In genomic region chr15:24823473-24823872, GRCh38 we compare ENCODE assay signal across 16 cellular contexts.
DNase-seq lines count a peak whose midpoint lies in the region; ATAC-seq, FAIRE-seq and TF ChIP-seq lines count a peak whose summit lies in the region.
"Had no signal": no experiment of that assay in that cellular context is flagged by ENCODE, and none has a peak within 500 bp of the region (broad histone marks: within the 10 kb centered on the region; RNA-seq: fewer than 3 reads in every experiment).

No MANE protein-coding gene starts in this region.

- H3K36me3 Mint-ChIP-seq in activated naive CD8-positive, alpha-beta T cell treated with anti-CD3 and anti-CD28 coated beads for 36 hours, result no peaks in the 10 kb centered on the region
- no peaks in the 10 kb centered on the region for H3K36me3 Mint-ChIP-seq in activated naive CD8-positive, alpha-beta T cell treated with anti-CD3 and anti-CD28 coated beads, Interleukin-2, amount 50 U/mL, for 24 hours (ENCODE audit: low read depth)
- H3K36me3 Mint-ChIP-seq in endodermal cell (ENCODE audit: low read depth) (no peaks in the 10 kb centered on the region), type B pancreatic cell (no peaks in the 10 kb centered on the region)

- peaks cover 32% of the 10 kb centered on the region for H3K9me3 ChIP-seq in endodermal cell (ENCODE audit: control insufficient read depth, low read length)
- H3K9me3 ChIP-seq: adrenal gland, pancreas had no signal

- H3K27ac ChIP-seq in endodermal cell (ENCODE audit: low read depth, low read length), result no peak overlapping the region
- H3K27ac ChIP-seq: adrenal gland, pancreas had no signal

- H3K9me3 Mint-ChIP-seq in activated naive CD8-positive, alpha-beta T cell treated with anti-CD3 and anti-CD28 coated beads for 36 hours, result peaks cover 11% of the 10 kb centered on the region
- peaks cover 26% of the 10 kb centered on the region for H3K9me3 Mint-ChIP-seq in activated naive CD8-positive, alpha-beta T cell treated with anti-CD3 and anti-CD28 coated beads, Interleukin-2, amount 50 U/mL, for 24 hours
- H3K9me3 Mint-ChIP-seq in endodermal cell, result peaks cover 40% of the 10 kb centered on the region
- H3K9me3 Mint-ChIP-seq in type B pancreatic cell, result no peaks in the 10 kb centered on the region

- no peak for ATAC-seq in activated naive CD8-positive, alpha-beta T cell treated with anti-CD3 and anti-CD28 coated beads, Interleukin-2, amount 50 U/mL, for 24 hours
- ATAC-seq in HG03097 (IDR thresholded peaks at IDR 0.05; ENCODE audit: low FRiP score, unreplicated experiment), result no peak
- ATAC-seq in HG03457 (IDR thresholded peaks at IDR 0.05; ENCODE audit: unreplicated experiment), result no peak
- ATAC-seq: esophagus mucosa had no signal

- no peaks in the 10 kb centered on the region for H3K4me1 ChIP-seq in endodermal cell (ENCODE audit: control insufficient read depth, insufficient read depth, low read length)
- H3K4me1 ChIP-seq: adrenal gland, pancreas had no signal

- FAIRE-seq in GM12892 (lab: Jason Lieb, UNC), result no peak
- FAIRE-seq: pancreas had no signal

- no peak for TF ChIP-seq CTCF in endodermal cell (conservative IDR thresholded peaks at IDR 0.05)
- TF ChIP-seq CTCF in type B pancreatic cell (conservative IDR thresholded peaks at IDR 0.05), result no peak

- no peaks in the 10 kb centered on the region for H3K4me1 Mint-ChIP-seq in activated naive CD8-positive, alpha-beta T cell treated with anti-CD3 and anti-CD28 coated beads for 36 hours
- H3K4me1 Mint-ChIP-seq in activated naive CD8-positive, alpha-beta T cell treated with anti-CD3 and anti-CD28 coated beads, Interleukin-2, amount 50 U/mL, for 24 hours, result no peaks in the 10 kb centered on the region
- peaks cover 7% of the 10 kb centered on the region for H3K4me1 Mint-ChIP-seq in endodermal cell
- H3K4me1 Mint-ChIP-seq in type B pancreatic cell (ENCODE audit: unreplicated experiment), result no peaks in the 10 kb centered on the region

- DNase-seq in activated naive CD8-positive, alpha-beta T cell treated with anti-CD3 and anti-CD28 coated beads for 36 hours, result peak; percentile 3
- DNase-seq in activated naive CD8-positive, alpha-beta T cell treated with anti-CD3 and anti-CD28 coated beads, Interleukin-2, amount 50 U/mL, for 24 hours, result no peak
- DNase-seq in endodermal cell, result peak; percentile 96
- peak; percentile 71 for DNase-seq in left kidney (ENCODE audit: low read depth, low spot score)
- peak; percentile 72 for DNase-seq in type B pancreatic cell (ENCODE audit: extremely low spot score, unreplicated experiment)
- no peak for DNase-seq in GM12892 (ENCODE audit: insufficient read length)
- DNase-seq: DND-41; kidney glomerular epithelial cell; NCI-H1092; pancreas; stimulated activated CD4-positive, alpha-beta T cell treated with anti-CD3 and anti-CD28 coated beads, Interleukin-4, amount 100 ng/mL, for 4 hours; T-helper 2 cell had no signal

- peak overlapping the region; percentile 47 for H3K9ac ChIP-seq in endodermal cell (ENCODE audit: extremely low read depth, low read length, poor library complexity, severe bottlenecking)

- H3K27me3 Mint-ChIP-seq in activated naive CD8-positive, alpha-beta T cell treated with anti-CD3 and anti-CD28 coated beads for 36 hours, result peaks cover 15% of the 10 kb centered on the region
- H3K27me3 Mint-ChIP-seq in activated naive CD8-positive, alpha-beta T cell treated with anti-CD3 and anti-CD28 coated beads, Interleukin-2, amount 50 U/mL, for 24 hours, result no peaks in the 10 kb centered on the region
- H3K27me3 Mint-ChIP-seq in endodermal cell (ENCODE audit: insufficient read depth), result no peaks in the 10 kb centered on the region
- H3K27me3 Mint-ChIP-seq in type B pancreatic cell, result no peaks in the 10 kb centered on the region

- H3K36me3 ChIP-seq in endodermal cell (ENCODE audit: control insufficient read depth, insufficient read depth, low read length), result no peaks in the 10 kb centered on the region
- H3K36me3 ChIP-seq: adrenal gland, pancreas had no signal

- H3K4me3 ChIP-seq in endodermal cell (ENCODE audit: low read length), result peak overlapping the region; percentile 80
- H3K4me3 ChIP-seq: adrenal gland, pancreas had no signal

- H3K27me3 ChIP-seq in endodermal cell (ENCODE audit: control insufficient read depth, insufficient read depth, low read length, poor library complexity, severe bottlenecking), result no peaks in the 10 kb centered on the region
- H3K27me3 ChIP-seq: adrenal gland, pancreas had no signal

- WGBS in endodermal cell (ENCODE audit: insufficient coverage in 1 of 2, insufficient read length in 1 of 2), 2 experiments, result 33 to 43% methylated on average over 8 to 11 of the region's 11 CpGs

- no peak overlapping the region for H3K27ac Mint-ChIP-seq in activated naive CD8-positive, alpha-beta T cell treated with anti-CD3 and anti-CD28 coated beads for 36 hours
- no peak overlapping the region for H3K27ac Mint-ChIP-seq in activated naive CD8-positive, alpha-beta T cell treated with anti-CD3 and anti-CD28 coated beads, Interleukin-2, amount 50 U/mL, for 24 hours
- H3K27ac Mint-ChIP-seq in endodermal cell (peak overlapping the region; percentile 56), type B pancreatic cell (no peak overlapping the region)

- H3K4me3 Mint-ChIP-seq in activated naive CD8-positive, alpha-beta T cell treated with anti-CD3 and anti-CD28 coated beads for 36 hours, result no peak overlapping the region
- no peak overlapping the region for H3K4me3 Mint-ChIP-seq in activated naive CD8-positive, alpha-beta T cell treated with anti-CD3 and anti-CD28 coated beads, Interleukin-2, amount 50 U/mL, for 24 hours
- peak overlapping the region; percentile 57 for H3K4me3 Mint-ChIP-seq in endodermal cell
- peak overlapping the region; percentile 78 for H3K4me3 Mint-ChIP-seq in type B pancreatic cell

- TF ChIP-seq POLR2A in GM12892 (IDR thresholded peaks at IDR 0.05; ENCODE audit: low read depth, low read length), result no peak

Comparison
In these comparisons a context has a peak if more than half of its experiments do, and no peak if none do; other contexts are left out.
1. DNase-seq: peak in activated naive CD8-positive, alpha-beta T cell treated with anti-CD3 and anti-CD28 coated beads for 36 hours (single experiment), endodermal cell (single experiment), left kidney (single experiment) and type B pancreatic cell (single experiment); none in activated naive CD8-positive, alpha-beta T cell treated with anti-CD3 and anti-CD28 coated beads, Interleukin-2, amount 50 U/mL, for 24 hours (single experiment) and GM12892 (single experiment).
2. H3K4me3 Mint-ChIP-seq: peak in endodermal cell (single experiment) and type B pancreatic cell (single experiment); none in activated naive CD8-positive, alpha-beta T cell treated with anti-CD3 and anti-CD28 coated beads for 36 hours (single experiment) and activated naive CD8-positive, alpha-beta T cell treated with anti-CD3 and anti-CD28 coated beads, Interleukin-2, amount 50 U/mL, for 24 hours (single experiment).